ENCODE assay signal across 17 cellular contexts in the genomic region with DNA sequence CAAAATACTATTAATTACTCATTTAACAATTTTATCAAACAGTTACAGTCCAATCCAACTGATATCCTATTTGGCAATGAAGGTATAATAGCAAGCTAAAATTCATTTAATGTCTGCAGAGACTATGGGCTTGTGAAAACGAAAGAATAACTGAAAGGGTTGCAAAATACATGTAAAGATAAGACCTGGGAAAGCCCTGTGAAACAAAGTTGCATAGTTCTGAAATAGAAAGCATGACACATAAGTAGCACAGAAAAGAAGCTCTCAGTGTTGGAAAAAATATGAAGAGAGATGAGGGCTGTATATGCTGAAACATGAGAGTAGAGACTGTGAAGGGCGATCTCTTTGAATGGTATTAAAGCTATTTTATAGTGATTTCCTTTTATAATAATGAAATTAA.
DNase-seq lines count a peak whose midpoint lies in the region; ATAC-seq and TF ChIP-seq lines count a peak whose summit lies in the region.
"Had no signal": no experiment of that assay in that cellular context is flagged by ENCODE, and none has a peak within 500 bp of the region (broad histone marks: within the 10 kb centered on the region; RNA-seq: fewer than 3 reads in every experiment).

No MANE protein-coding gene starts in this region.

- H3K27me3 ChIP-seq in OCI-LY1 (ENCODE audit: insufficient read depth, low read length) (no peaks in the 10 kb centered on the region), trophoblast cell (ENCODE audit: insufficient read depth, low read length) (no peaks in the 10 kb centered on the region)
- H3K27me3 ChIP-seq: esophagus squamous epithelium, pancreas had no signal

- H2BK120ac ChIP-seq in trophoblast cell (ENCODE audit: insufficient read depth, low read length, poor library complexity), result no peak overlapping the region

- H2AFZ ChIP-seq in OCI-LY1 (ENCODE audit: low read length), result peak overlapping the region; percentile 86
- no peak overlapping the region for H2AFZ ChIP-seq in trophoblast cell (ENCODE audit: insufficient read depth, low read length, poor library complexity)

- peak overlapping the region; percentile 21 for H3K4me3 ChIP-seq in OCI-LY1 (ENCODE audit: low read depth, low read length, poor library complexity, severe bottlenecking)
- no peak overlapping the region for H3K4me3 ChIP-seq in trophoblast cell (ENCODE audit: low read depth, low read length)
- H3K4me3 ChIP-seq: esophagus squamous epithelium, pancreas, uterus had no signal

- H3K18ac ChIP-seq in trophoblast cell (ENCODE audit: low read length), result no peak overlapping the region

- DNase-seq in activated CD4-positive, alpha-beta T cell treated with anti-CD3 and anti-CD28 coated beads for 36 hours, result no peak
- no peak for DNase-seq in activated CD4-positive, alpha-beta T cell treated with anti-CD3 and anti-CD28 coated beads, Interleukin-2, amount 10 ng/mL, durations not matched to agents 24 days and 14 days
- DNase-seq in trophoblast cell, result peak; percentile 2 to 56
- no peak for DNase-seq in GM19240 (ENCODE audit: insufficient read length, low spot score)
- no peak for DNase-seq in endothelial cell (ENCODE audit: low spot score)
- no peak for DNase-seq in NCI-H2196 treated with DMSO at 0.1 percent for 48 hours (lab: John Stamatoyannopoulos, UW; ENCODE audit: unreplicated experiment)
- DNase-seq: activated CD4-positive, alpha-beta T cell treated with anti-CD3 and anti-CD28 coated beads, Interleukin-2, amount 50 U/mL, for 48 hours; Caco-2; esophagus squamous epithelium; KBM-7; NCI-H2107; pancreas; T-helper 2 cell; uterus had no signal

- H3K9me2 ChIP-seq in OCI-LY1 (ENCODE audit: low read depth, low read length), result no peaks in the 10 kb centered on the region

- no peak overlapping the region for H3K4me3 Mint-ChIP-seq in activated CD4-positive, alpha-beta T cell treated with anti-CD3 and anti-CD28 coated beads for 36 hours
- H3K4me3 Mint-ChIP-seq in activated CD4-positive, alpha-beta T cell treated with anti-CD3 and anti-CD28 coated beads, Interleukin-2, amount 10 ng/mL, durations not matched to agents 24 days and 14 days, result no peak overlapping the region
- H3K4me3 Mint-ChIP-seq in endothelial cell (ENCODE audit: unreplicated experiment), result no peak overlapping the region
- H3K4me3 Mint-ChIP-seq: memory B cell had no signal

- no peaks in the 10 kb centered on the region for H3K79me2 ChIP-seq in OCI-LY1 (ENCODE audit: insufficient read depth, low read length)
- H3K79me2 ChIP-seq in trophoblast cell (ENCODE audit: control insufficient read depth, insufficient read depth, low read length, poor library complexity), result no peaks in the 10 kb centered on the region

- H3K9me3 Mint-ChIP-seq in activated CD4-positive, alpha-beta T cell treated with anti-CD3 and anti-CD28 coated beads for 36 hours (ENCODE audit: low read depth), result peaks cover 2% of the 10 kb centered on the region
- no peaks in the 10 kb centered on the region for H3K9me3 Mint-ChIP-seq in activated CD4-positive, alpha-beta T cell treated with anti-CD3 and anti-CD28 coated beads, Interleukin-2, amount 10 ng/mL, durations not matched to agents 24 days and 14 days
- no peaks in the 10 kb centered on the region for H3K9me3 Mint-ChIP-seq in endothelial cell (ENCODE audit: unreplicated experiment)
- H3K9me3 Mint-ChIP-seq: memory B cell had no signal

- no peak for TF ChIP-seq CTCF in OCI-LY1 (IDR thresholded peaks at IDR 0.05; ENCODE audit: low read length)
- no peak for TF ChIP-seq CTCF in endothelial cell (IDR thresholded peaks at IDR 0.05; ENCODE audit: unreplicated experiment)

- intact Hi-C loops in activated CD4-positive, alpha-beta T cell treated with anti-CD3 and anti-CD28 coated beads for 36 hours (cut with DNase I, micrococcal nuclease), result no loop called here
- intact Hi-C loops in activated CD4-positive, alpha-beta T cell treated with anti-CD3 and anti-CD28 coated beads, Interleukin-2, amount 10 ng/mL, durations not matched to agents 24 days and 14 days (cut with micrococcal nuclease), result no loop called here

- no peak overlapping the region for H2BK5ac ChIP-seq in trophoblast cell (ENCODE audit: low read depth, low read length, poor library complexity)

- CTCF ChIA-PET in activated CD4-positive, alpha-beta T cell treated with anti-CD3 and anti-CD28 coated beads for 36 hours (lab: Charles Lee), result interaction anchor here (0.9 kb wide), 1 partner anchor 37 kb away, joined by 3 read pairs; no protein-coding TSS in a partner anchor

- H2BK12ac ChIP-seq in trophoblast cell (ENCODE audit: low read length), result no peak overlapping the region

- H3K9me3 ChIP-seq in OCI-LY1 (ENCODE audit: low read length) (peaks cover 3% of the 10 kb centered on the region; the same call in 1 of the 2 replicates), trophoblast cell (ENCODE audit: insufficient read depth, low read depth, low read length) (no peaks in the 10 kb centered on the region)
- H3K9me3 ChIP-seq: Caco-2, esophagus squamous epithelium, pancreas, uterus had no signal

- peak overlapping the region; percentile 59 for H3K4me2 ChIP-seq in OCI-LY1 (ENCODE audit: low read length)
- H3K4me2 ChIP-seq in trophoblast cell (ENCODE audit: low read length), result no peak overlapping the region

- WGBS in trophoblast cell (ENCODE audit: extremely low coverage, insufficient coverage, insufficient read length), result no CpG with 5 or more reads among the region's 2 CpGs

- H3K4me1 ChIP-seq in OCI-LY1 (ENCODE audit: insufficient read depth, low read length, severe bottlenecking), result peaks cover 13% of the 10 kb centered on the region
- H3K4me1 ChIP-seq in trophoblast cell (ENCODE audit: control insufficient read depth in 1 of 2, insufficient read depth in 2 of 2, low read length in 2 of 2), result no peaks in the 10 kb centered on the region
- H3K4me1 ChIP-seq: Caco-2, esophagus squamous epithelium, pancreas, uterus had no signal

- H3K27ac Mint-ChIP-seq in activated CD4-positive, alpha-beta T cell treated with anti-CD3 and anti-CD28 coated beads for 36 hours, result no peak overlapping the region
- no peak overlapping the region for H3K27ac Mint-ChIP-seq in activated CD4-positive, alpha-beta T cell treated with anti-CD3 and anti-CD28 coated beads, Interleukin-2, amount 10 ng/mL, durations not matched to agents 24 days and 14 days
- no peak overlapping the region for H3K27ac Mint-ChIP-seq in endothelial cell (ENCODE audit: unreplicated experiment)
- H3K27ac Mint-ChIP-seq: memory B cell had no signal

- no peak overlapping the region for H3K14ac ChIP-seq in trophoblast cell (ENCODE audit: low read length)

- no peaks in the 10 kb centered on the region for H3K27me3 Mint-ChIP-seq in activated CD4-positive, alpha-beta T cell treated with anti-CD3 and anti-CD28 coated beads for 36 hours
- no peaks in the 10 kb centered on the region for H3K27me3 Mint-ChIP-seq in activated CD4-positive, alpha-beta T cell treated with anti-CD3 and anti-CD28 coated beads, Interleukin-2, amount 10 ng/mL, durations not matched to agents 24 days and 14 days
- no peaks in the 10 kb centered on the region for H3K27me3 Mint-ChIP-seq in endothelial cell (ENCODE audit: unreplicated experiment)
- H3K27me3 Mint-ChIP-seq: memory B cell had no signal

- no peaks in the 10 kb centered on the region for H3F3A ChIP-seq in OCI-LY1 (ENCODE audit: insufficient read depth, low read length)

- no peaks in the 10 kb centered on the region for H3K4me1 Mint-ChIP-seq in activated CD4-positive, alpha-beta T cell treated with anti-CD3 and anti-CD28 coated beads for 36 hours
- no peaks in the 10 kb centered on the region for H3K4me1 Mint-ChIP-seq in activated CD4-positive, alpha-beta T cell treated with anti-CD3 and anti-CD28 coated beads, Interleukin-2, amount 10 ng/mL, durations not matched to agents 24 days and 14 days
- H3K4me1 Mint-ChIP-seq in endothelial cell (ENCODE audit: unreplicated experiment), result no peaks in the 10 kb centered on the region
- H3K4me1 Mint-ChIP-seq: memory B cell had no signal

- no peak overlapping the region for H3K4ac ChIP-seq in trophoblast cell (ENCODE audit: low read depth, low read length)

- H3K27ac ChIP-seq in OCI-LY1 (ENCODE audit: low read depth, low read length, poor library complexity, severe bottlenecking) (peak overlapping the region; percentile 19), trophoblast cell (ENCODE audit: low read depth, low read length) (no peak overlapping the region)
- H3K27ac ChIP-seq: esophagus squamous epithelium, pancreas, uterus had no signal

- no peaks in the 10 kb centered on the region for H3K36me3 Mint-ChIP-seq in activated CD4-positive, alpha-beta T cell treated with anti-CD3 and anti-CD28 coated beads for 36 hours (ENCODE audit: low read depth)
- H3K36me3 Mint-ChIP-seq in activated CD4-positive, alpha-beta T cell treated with anti-CD3 and anti-CD28 coated beads, Interleukin-2, amount 10 ng/mL, durations not matched to agents 24 days and 14 days (ENCODE audit: low read depth), result no peaks in the 10 kb centered on the region
- no peaks in the 10 kb centered on the region for H3K36me3 Mint-ChIP-seq in endothelial cell (ENCODE audit: low read depth, unreplicated experiment)
- H3K36me3 Mint-ChIP-seq: memory B cell had no signal

- H3K9ac ChIP-seq in OCI-LY1 (ENCODE audit: low read length), result no peak overlapping the region
- H3K9ac ChIP-seq in trophoblast cell (ENCODE audit: low read length), result no peak overlapping the region

- no peak overlapping the region for H2AK5ac ChIP-seq in trophoblast cell (ENCODE audit: low read length)

- POLR2A ChIA-PET in activated CD4-positive, alpha-beta T cell treated with anti-CD3 and anti-CD28 coated beads for 36 hours (lab: Charles Lee), result no interaction called here

- H4K20me1 ChIP-seq in OCI-LY1 (ENCODE audit: insufficient read depth, low read length), result no peaks in the 10 kb centered on the region

- no peak overlapping the region for H4K12ac ChIP-seq in trophoblast cell (ENCODE audit: low read depth, low read length)

- no peak overlapping the region for H4K8ac ChIP-seq in trophoblast cell (ENCODE audit: low read depth, low read length)

- no peak overlapping the region for H3K23ac ChIP-seq in trophoblast cell (ENCODE audit: low read length)

- no peaks in the 10 kb centered on the region for H3K36me3 ChIP-seq in OCI-LY1 (ENCODE audit: insufficient read depth, low read length)
- H3K36me3 ChIP-seq in trophoblast cell (ENCODE audit: control insufficient read depth in 1 of 2, insufficient read depth in 2 of 2, low read length in 2 of 2), result no peaks in the 10 kb centered on the region
- H3K36me3 ChIP-seq: esophagus squamous epithelium, pancreas, uterus had no signal

- H3K79me1 ChIP-seq in trophoblast cell (ENCODE audit: low read length), result no peaks in the 10 kb centered on the region

- ATAC-seq in activated CD4-positive, alpha-beta T cell treated with anti-CD3 and anti-CD28 coated beads for 36 hours, result peak; percentile 16
- ATAC-seq in HG03108 (IDR thresholded peaks at IDR 0.05; ENCODE audit: unreplicated experiment), result peak; percentile 54
- ATAC-seq: pancreas had no signal

- H4K91ac ChIP-seq in trophoblast cell (ENCODE audit: low read depth, low read length), result no peak overlapping the region

Comparison
In these comparisons a context has a peak if more than half of its experiments do, and no peak if none do; other contexts are left out.
1. DNase-seq: peak in trophoblast cell (2 of 2); none in activated CD4-positive, alpha-beta T cell treated with anti-CD3 and anti-CD28 coated beads for 36 hours (single experiment), activated CD4-positive, alpha-beta T cell treated with anti-CD3 and anti-CD28 coated beads, Interleukin-2, amount 10 ng/mL, durations not matched to agents 24 days and 14 days (single experiment), GM19240 (single experiment), endothelial cell (single experiment) and NCI-H2196 treated with DMSO at 0.1 percent for 48 hours (single experiment).